In genomic region chr5:67347821-67348220, GRCh38 we compare ENCODE assay signal across 7 cellular contexts.
"Had no signal": no experiment of that assay in that cellular context is flagged by ENCODE, and none has a peak within 500 bp of the region (broad histone marks: within the 10 kb centered on the region; RNA-seq: fewer than 3 reads in every experiment).

No MANE protein-coding gene starts in this region.

- H3K27ac ChIP-seq: HL-60 had no signal

- ATAC-seq: HCT116, K562 had no signal

- H3K4me3 Mint-ChIP-seq: HFFc6 had no signal

- H3K27ac Mint-ChIP-seq: HFFc6 had no signal

- FAIRE-seq: K562 had no signal

- DNase-seq: GOT3, H7, HFFc6, IMR-90 had no signal

- H3K4me3 ChIP-seq: K562 had no signal
